18 cellular contexts compared by ENCODE assay signal in the genomic region with DNA sequence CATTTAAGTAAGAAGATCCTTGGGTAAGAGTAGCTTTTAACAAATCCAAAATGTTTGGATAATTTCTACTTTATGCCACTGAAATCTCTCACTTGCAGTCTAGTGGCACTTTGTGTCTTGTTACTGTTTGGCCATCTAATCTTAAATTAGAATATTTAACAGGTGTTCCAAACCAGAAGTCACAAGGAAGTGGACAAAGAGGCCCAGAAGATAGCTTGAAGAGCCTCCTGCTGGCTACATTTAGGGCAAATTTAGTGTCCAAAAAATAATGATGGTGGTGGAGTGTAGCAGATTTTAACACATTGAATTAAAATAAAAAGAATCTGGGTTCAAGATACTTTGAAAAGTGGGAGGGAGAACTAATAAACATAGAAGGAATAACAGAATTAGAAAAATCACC.
DNase-seq lines count a peak whose midpoint lies in the region; ATAC-seq, FAIRE-seq and TF ChIP-seq lines count a peak whose summit lies in the region.
"Had no signal": no experiment of that assay in that cellular context is flagged by ENCODE, and none has a peak within 500 bp of the region (broad histone marks: within the 10 kb centered on the region; RNA-seq: fewer than 3 reads in every experiment).

No MANE protein-coding gene starts in this region.

- peak; percentile 61 for TF ChIP-seq RAD21 in GM12878 (IDR thresholded peaks at IDR 0.05; ENCODE audit: insufficient read depth, low read depth, low read length)

- H3K4me1 Mint-ChIP-seq in natural killer cell, result peaks cover 57 to 59% of the 10 kb centered on the region in 2 donors

- no peaks in the 10 kb centered on the region; a peak in 2 of 4 replicates for H3K36me3 ChIP-seq in GM12878 (ENCODE audit: control insufficient read depth in 2 of 2, insufficient read depth in 2 of 2, low read length in 1 of 2)
- H3K36me3 ChIP-seq: uterus had no signal

- H3K4me2 ChIP-seq in GM12878 (ENCODE audit: control insufficient read depth, insufficient read depth), result no peak overlapping the region

- H3K36me3 Mint-ChIP-seq in natural killer cell, result peaks cover 7% of the 10 kb centered on the region

- no TSS peak for BruUV-seq in GM12878 (replicated peaks; lab: Mats Ljungman, UMichigan)

- H3K27me3 ChIP-seq in GM12878 (replicated peaks in 1 of 2; ENCODE audit: control insufficient read depth in 2 of 2, insufficient read depth in 2 of 2, low read length in 1 of 2), result no peaks in the 10 kb centered on the region
- H3K27me3 ChIP-seq: right lobe of liver, uterus had no signal

- TF ChIP-seq POLR2A in GM12878 (IDR thresholded peaks at IDR 0.05; ENCODE audit: low read depth, low read length), result no peak

- H3K4me1 ChIP-seq in GM12878 (ENCODE audit: control insufficient read depth, insufficient read depth, low read length), result peaks cover 12% of the 10 kb centered on the region

- CTCF ChIA-PET in GM12878 (lab: Yijun Ruan, JAX), result interaction anchor here (0.7 to 2.5 kb wide), 16 partner anchors 26 to 635 kb away, joined by 3 to 11 read pairs (median 4); no protein-coding TSS in a partner anchor

- H3K9me3 Mint-ChIP-seq in natural killer cell, result no peaks in the 10 kb centered on the region

- ATAC-seq in GM12878, result peak; percentile 36; the same call in 1 of the 3 replicates
- ATAC-seq in natural killer cell, result peak in 2 of 3 donors; percentile 47 to 50
- no peak for ATAC-seq in GM21576 (IDR thresholded peaks at IDR 0.05; ENCODE audit: unreplicated experiment)
- ATAC-seq: left lobe of liver, right lobe of liver had no signal

- intact Hi-C loops in GM12878 (cut with micrococcal nuclease; ENCODE audit: unreplicated experiment) (loop anchor here (10.0 kb wide), 1 partner anchor 431 kb away; the partner anchor contains the start of gene TMEM212), natural killer cell (cut with micrococcal nuclease) (no loop called here)

- POLR2A ChIA-PET in GM12878 (lab: Charles Lee), result no interaction called here

- H3K9me3 ChIP-seq in GM12878 (replicated peaks; ENCODE audit: control insufficient read depth, insufficient read depth, low read length), result no peaks in the 10 kb centered on the region
- H3K9me3 ChIP-seq: right lobe of liver, uterus had no signal

- no peak for TF ChIP-seq EP300 in GM12878 (IDR thresholded peaks at IDR 0.05; ENCODE audit: borderline replicate concordance in 1 of 2, control insufficient read depth in 1 of 2, low read depth in 2 of 2, low read length in 2 of 2)

- no peaks in the 10 kb centered on the region; the same call in 1 of the 2 replicates for H3K79me2 ChIP-seq in GM12878 (ENCODE audit: control insufficient read depth, insufficient read depth, low read length)

- no peaks in the 10 kb centered on the region for H4K20me1 ChIP-seq in GM12878 (ENCODE audit: control insufficient read depth, insufficient read depth)

- SMC1A ChIA-PET in GM12878 (lab: Charles Lee; ENCODE audit: uncharacterized antibody, unreplicated experiment), result interaction anchor here (0.6 to 3.0 kb wide), 24 partner anchors 9 to 442 kb away, joined by 3 to 15 read pairs (median 6); no protein-coding TSS in a partner anchor

- H2AFZ ChIP-seq in GM12878 (ENCODE audit: control insufficient read depth, low read depth, low read length), result no peak overlapping the region

- no peak overlapping the region for H3K9ac ChIP-seq in GM12878 (ENCODE audit: control insufficient read depth, insufficient read depth, low read length)

- H3K4me3 Mint-ChIP-seq in natural killer cell, result peak overlapping the region; percentile 10

- no peak for FAIRE-seq in GM12878 (lab: Jason Lieb, UNC)
- FAIRE-seq: H54 had no signal

- in situ Hi-C loops in GM12878 (cut with MboI), result no loop called here

- H3K27ac ChIP-seq in C4-2B (no peak overlapping the region), GM12878 (ENCODE audit: control insufficient read depth, insufficient read depth) (no peak overlapping the region)
- H3K27ac ChIP-seq: right lobe of liver, uterus had no signal

- DNase-seq in GM20000 (ENCODE audit: low spot score) (peak; percentile 7), GM12878 (ENCODE audit: low read depth, low spot score) (no peak), natural killer cell (no peak), NCI-H2029 treated with DMSO at 0.1 percent for 48 hours (lab: John Stamatoyannopoulos, UW) (no peak), hypothalamus (lab: John Stamatoyannopoulos, UW) (no peak), Ammon's horn (ENCODE audit: low spot score) (no peak)
- DNase-seq: activated CD4-positive, alpha-beta T cell treated with anti-CD3 and anti-CD28 coated beads, Interleukin-2, amount 50 U/mL, for 1 hour; activated naive CD4-positive, alpha-beta T cell treated with anti-CD3 and anti-CD28 coated beads, Interleukin-2, amount 50 U/mL, for 16 hours; IMR-90; MV-4-11; NCI-H2081 treated with DMSO at 0.1 percent for 48 hours; occipital lobe; right lobe of liver; uterus had no signal

- peak overlapping the region; percentile 64 to 84 for H3K27ac Mint-ChIP-seq in natural killer cell

- RAD21 ChIA-PET in GM12878 (lab: Charles Lee; ENCODE audit: unreplicated experiment), result interaction anchor here (0.8 to 3.4 kb wide), 13 partner anchors 44 to 442 kb away, joined by 3 to 10 read pairs (median 3); partner anchors contain the start of gene FNDC3B

- no peaks in the 10 kb centered on the region for H3K27me3 Mint-ChIP-seq in natural killer cell (ENCODE audit: low read depth in 2 of 2)

- H3K4me3 ChIP-seq in GM12878, result no peak overlapping the region
- H3K4me3 ChIP-seq: right lobe of liver, uterus had no signal

- TF ChIP-seq CTCF in C4-2B (conservative IDR thresholded peaks at IDR 0.05) (peak; percentile 24), GM20000 (IDR thresholded peaks at IDR 0.05; ENCODE audit: extremely low read depth, missing control alignments) (no peak), GM12878 (IDR thresholded peaks at IDR 0.05 in 2 of 3, conservative IDR thresholded peaks at IDR 0.05 in 1 of 3; ENCODE audit: control insufficient read depth in 2 of 3, extremely low read depth in 1 of 3, insufficient read depth in 1 of 3, low read depth in 3 of 3, low read length in 3 of 3) (peak in 2 of 3 experiments; percentile 15 to 33; a peak in 4 of 6 replicates), natural killer cell (IDR thresholded peaks at IDR 0.05) (peak; percentile 47)

TF ChIP-seq in GM12878, 131 proteins besides CTCF, POLR2A, EP300 and RAD21:
- TF ChIP-seq SMC3 (IDR thresholded peaks at IDR 0.05; ENCODE audit: borderline replicate concordance, low read length) (peak; percentile 38; the same call in 1 of the 2 replicates), CBX3 (IDR thresholded peaks at IDR 0.05; ENCODE audit: borderline replicate concordance, low read depth) (no peak)
